2 cellular contexts compared by ENCODE assay signal in the genomic region with DNA sequence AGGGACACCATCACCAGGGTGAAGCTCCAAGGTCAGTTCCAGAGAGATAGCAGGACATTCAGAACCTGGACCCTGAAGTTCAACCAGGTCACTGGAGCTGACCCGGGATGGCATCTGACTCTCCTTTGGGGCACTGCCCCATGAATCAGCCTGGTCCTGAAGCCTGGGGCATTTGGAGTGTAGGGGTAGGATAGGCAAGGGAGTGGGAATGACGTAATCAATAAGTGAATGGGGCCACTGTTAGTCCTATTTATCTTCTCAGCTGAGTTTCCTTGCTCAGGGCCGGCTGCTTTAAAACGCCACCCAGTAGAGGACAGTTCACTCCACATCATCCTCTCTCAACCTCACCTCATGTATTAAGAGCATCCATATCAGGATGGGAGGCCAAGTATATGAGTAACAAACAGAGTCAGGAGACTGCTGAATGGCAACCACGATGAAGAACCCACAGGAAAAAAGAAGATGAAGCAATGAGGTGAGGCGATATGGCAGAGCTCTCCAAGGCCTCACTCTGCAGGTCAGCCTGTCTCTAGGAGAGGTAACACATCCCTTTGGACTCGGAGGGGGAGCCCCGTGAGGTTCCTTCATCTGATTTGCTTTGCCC.
TF ChIP-seq lines count a peak whose summit lies in the region.

No MANE protein-coding gene starts in this region.

TF ChIP-seq in HepG2, 621 proteins besides CTCF, POLR2A, EP300 and RAD21:
- peak; percentile 78 for TF ChIP-seq CREB1 (IDR thresholded peaks at IDR 0.05)
- TF ChIP-seq CREB1 (CRISPR knock-in tag; IDR thresholded peaks at IDR 0.05): no peak
- no peak for TF ChIP-seq SALL1 (CRISPR knock-in tag; IDR thresholded peaks at IDR 0.05)
- TF ChIP-seq ATF7 (IDR thresholded peaks at IDR 0.05): peak; percentile 99
- TF ChIP-seq ATF7 (CRISPR knock-in tag; IDR thresholded peaks at IDR 0.05): no peak
- TF ChIP-seq ZNF614 (CRISPR knock-in tag; IDR thresholded peaks at IDR 0.05; ENCODE audit: borderline replicate concordance): no peak
- TF ChIP-seq FOSL2 (CRISPR knock-in tag; IDR thresholded peaks at IDR 0.05): 0 out of 2 replicates have a peak, but pooled peaks have one; percentile 23
- TF ChIP-seq RARA (CRISPR knock-in tag; IDR thresholded peaks at IDR 0.05): no peak
- peak; percentile 19; the same call in 1 of the 2 replicates for TF ChIP-seq CEBPB (IDR thresholded peaks at IDR 0.05; ENCODE audit: borderline replicate concordance, low read depth, low read length)
- 0 out of 2 replicates have a peak, but pooled peaks have one; percentile 6 for TF ChIP-seq CEBPG (CRISPR knock-in tag; IDR thresholded peaks at IDR 0.05)

TF ChIP-seq in GM12878, 131 proteins besides CTCF, POLR2A, EP300 and RAD21:
- TF ChIP-seq KDM1A (IDR thresholded peaks at IDR 0.05; ENCODE audit: borderline replicate concordance) (no peak), ATF7 (IDR thresholded peaks at IDR 0.05; ENCODE audit: low read depth) (peak; percentile 49; the same call in 1 of the 2 replicates)
